In the genomic region with DNA sequence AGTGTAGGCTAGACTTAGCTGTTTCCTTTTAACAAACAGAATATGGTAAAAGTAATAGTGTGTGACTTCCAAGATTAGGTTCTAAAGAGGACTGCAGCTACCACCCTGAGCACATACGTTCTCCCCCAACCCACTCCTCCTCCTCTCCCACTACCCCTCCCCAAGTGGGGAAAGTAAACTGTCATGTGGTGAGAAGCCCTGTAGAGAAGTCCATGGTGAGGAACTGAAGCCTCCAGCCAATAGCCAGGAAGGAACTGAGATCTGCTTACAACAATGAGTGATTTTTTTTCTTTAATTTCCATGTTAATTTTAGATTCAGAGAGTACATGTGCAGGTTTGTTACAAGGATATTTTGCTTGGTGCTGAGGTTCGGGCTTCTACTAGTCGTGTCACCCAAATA, we compare ENCODE assay signal across 11 cellular contexts. TPM values are rescaled to one million over a fixed set of nuclear protein-coding genes. Genes with fewer than 3 reads are reported as not detected.
"Had no signal": no experiment of that assay in that cellular context is flagged by ENCODE, and none has a peak within 500 bp of the region (broad histone marks: within the 10 kb centered on the region; RNA-seq: fewer than 3 reads in every experiment).

No MANE protein-coding gene starts in this region.

- H3K27ac Mint-ChIP-seq: HFFc6 had no signal

- H3K9ac ChIP-seq: GM23248 had no signal

- H3K27ac ChIP-seq: GM23248, HL-60 had no signal

- H2AFZ ChIP-seq: GM23248 had no signal

- H3K9me3 ChIP-seq: HAP-1 had no signal

- DNase-seq: GM23248, GOT3, H7, HFFc6, IMR-90, KG1 had no signal

- H3K36me3 ChIP-seq: HAP-1 had no signal

- H3K4me3 ChIP-seq: GM23248, HAP-1, K562 had no signal

- H3K4me3 Mint-ChIP-seq: HFFc6 had no signal

- ATAC-seq: HCT116, K562 had no signal

RNA-seq across cellular contexts. Expression of gene EGLN3, which starts 57.0 kb away (rescaled TPM):
- total RNA-seq: HT1080 had no signal
